Comparison of ENCODE assay signal across 1 cellular context in genomic region chrX:119684312-119684711, GRCh38.
TF ChIP-seq lines count a peak whose summit lies in the region.

No MANE protein-coding gene starts in this region.

TF ChIP-seq in GM12878, 131 proteins besides CTCF, POLR2A, EP300 and RAD21:
- peak; percentile 50 for TF ChIP-seq MLLT1 (IDR thresholded peaks at IDR 0.05)
